In genomic region chr1:182453619-182454018, GRCh38 we compare ENCODE assay signal across 16 cellular contexts. TPM values are rescaled to one million over a fixed set of nuclear protein-coding genes. Genes with fewer than 3 reads are reported as not detected.
DNase-seq lines count a peak whose midpoint lies in the region; TF ChIP-seq lines count a peak whose summit lies in the region.
"Had no signal": no experiment of that assay in that cellular context is flagged by ENCODE, and none has a peak within 500 bp of the region (broad histone marks: within the 10 kb centered on the region; RNA-seq: fewer than 3 reads in every experiment).

No MANE protein-coding gene starts in this region.

- no peak for TF ChIP-seq POLR2A in breast epithelium (IDR thresholded peaks at IDR 0.05)

- intact Hi-C loops in MCF 10A (cut with micrococcal nuclease) (no loop called here), breast epithelium (cut with DNase I; ENCODE audit: low total_unique reads) (no loop called here)

- H3K4me3 ChIP-seq in breast epithelium (no peak overlapping the region), adipocyte (ENCODE audit: low read length) (no peak overlapping the region)

- H3K4me1 Mint-ChIP-seq in MCF 10A (ENCODE audit: insufficient read depth, unreplicated experiment): no peaks in the 10 kb centered on the region
- H3K4me1 Mint-ChIP-seq: CD4-positive, CD25-positive, alpha-beta regulatory T cell; CD8-positive, alpha-beta memory T cell had no signal

- H3K36me3 ChIP-seq in breast epithelium: no peaks in the 10 kb centered on the region
- H3K36me3 ChIP-seq in adipocyte (ENCODE audit: control insufficient read depth, insufficient read depth, low read length, severe bottlenecking): no peaks in the 10 kb centered on the region
- H3K36me3 ChIP-seq: BE2C had no signal

- no peak for TF ChIP-seq CTCF in MCF 10A (IDR thresholded peaks at IDR 0.05; ENCODE audit: unreplicated experiment)
- TF ChIP-seq CTCF in breast epithelium (IDR thresholded peaks at IDR 0.05): no peak

- H3K27me3 Mint-ChIP-seq in MCF 10A (ENCODE audit: insufficient read depth, unreplicated experiment): peaks cover 25% of the 10 kb centered on the region

- H3K9me3 ChIP-seq in breast epithelium (no peaks in the 10 kb centered on the region), adipocyte (ENCODE audit: control insufficient read depth, low read length) (no peaks in the 10 kb centered on the region)
- H3K9me3 ChIP-seq: BE2C, Caco-2 had no signal

- H3K4me1 ChIP-seq in breast epithelium: no peaks in the 10 kb centered on the region
- H3K4me1 ChIP-seq in adipocyte (ENCODE audit: control insufficient read depth, insufficient read depth, low read length): peaks cover 3% of the 10 kb centered on the region
- H3K4me1 ChIP-seq: BE2C, Caco-2 had no signal

- H3K27me3 ChIP-seq in breast epithelium (no peaks in the 10 kb centered on the region), adipocyte (replicated peaks; ENCODE audit: control insufficient read depth, insufficient read depth, low read length) (peaks cover 15% of the 10 kb centered on the region)

- H3K27ac Mint-ChIP-seq in MCF 10A (ENCODE audit: low read depth, unreplicated experiment): no peak overlapping the region
- H3K27ac Mint-ChIP-seq: CD4-positive, CD25-positive, alpha-beta regulatory T cell; CD8-positive, alpha-beta memory T cell had no signal

- no peaks in the 10 kb centered on the region for H3K36me3 Mint-ChIP-seq in MCF 10A (ENCODE audit: insufficient read depth, unreplicated experiment)
- H3K36me3 Mint-ChIP-seq: CD4-positive, CD25-positive, alpha-beta regulatory T cell; CD8-positive, alpha-beta memory T cell had no signal

- H3K4me3 Mint-ChIP-seq in MCF 10A (ENCODE audit: unreplicated experiment): no peak overlapping the region
- H3K4me3 Mint-ChIP-seq: CD4-positive, CD25-positive, alpha-beta regulatory T cell; CD8-positive, alpha-beta memory T cell had no signal

- POLR2A ChIA-PET in MCF 10A (lab: Yijun Ruan, JAX): interaction anchor here (0.6 to 1.5 kb wide), 3 partner anchors 25 to 135 kb away, joined by 3 to 4 read pairs (median 3); no protein-coding TSS in a partner anchor

- CTCF ChIA-PET in MCF 10A (lab: Yijun Ruan, JAX): interaction anchor here (0.6 to 1.8 kb wide), 6 partner anchors 136 to 374 kb away, joined by 3 to 7 read pairs (median 3); partner anchors contain the start of gene RNASEL

- DNase-seq in MCF 10A (ENCODE audit: unreplicated experiment): peak; percentile 23
- no peak for DNase-seq in breast epithelium (ENCODE audit: low spot score in 2 of 2)
- peak; percentile 11 for DNase-seq in NCI-H69 (lab: John Stamatoyannopoulos, UW)
- peak; percentile 47 for DNase-seq in adipocyte (ENCODE audit: low read depth)
- no peak for DNase-seq in dedifferentiated amniotic fluid mesenchymal stem cell (ENCODE audit: extremely low spot score)
- no peak for DNase-seq in SHP77 treated with DMSO at 0.1 percent for 48 hours (lab: John Stamatoyannopoulos, UW)
- DNase-seq: ACHN; BE2C; C1 segment of cervical spinal cord; Caco-2; CD4-positive, CD25-positive, alpha-beta regulatory T cell; CD8-positive, alpha-beta memory T cell; GF-D8; HCEC 1CT had no signal

- no peaks in the 10 kb centered on the region for H3K9me3 Mint-ChIP-seq in MCF 10A (ENCODE audit: unreplicated experiment)
- H3K9me3 Mint-ChIP-seq: CD8-positive, alpha-beta memory T cell had no signal

- no peak overlapping the region for H3K9ac ChIP-seq in adipocyte (ENCODE audit: low read length)

- no peak overlapping the region for H3K27ac ChIP-seq in breast epithelium

- BruUV-seq in MCF 10A (replicated peaks; lab: Mats Ljungman, UMichigan): no TSS peak

RNA-seq across cellular contexts. Expression of gene RGSL1, which starts 3.7 kb away (rescaled TPM):
- total RNA-seq in MCF 10A (2022) (not detected in 2 replicates), breast epithelium (not detected)
- total RNA-seq: Caco-2; CD4-positive, CD25-positive, alpha-beta regulatory T cell; CD8-positive, alpha-beta memory T cell; H4; HT-29 had no signal

RNA-seq across cellular contexts. Expression of gene TEDDM1, which starts 53.2 kb away (rescaled TPM):
- not detected in 2 replicates for total RNA-seq in MCF 10A (2022)
- not detected for total RNA-seq in breast epithelium
- total RNA-seq: Caco-2; CD4-positive, CD25-positive, alpha-beta regulatory T cell; CD8-positive, alpha-beta memory T cell; H4; HT-29 had no signal

Comparison
In these comparisons a context has a peak if more than half of its experiments do, and no peak if none do; other contexts are left out.
1. DNase-seq: peak in MCF 10A (single experiment), NCI-H69 (single experiment) and adipocyte (single experiment); none in breast epithelium (0 of 2), dedifferentiated amniotic fluid mesenchymal stem cell (single experiment) and SHP77 treated with DMSO at 0.1 percent for 48 hours (single experiment).